Comparison of ENCODE assay signal across 1 cellular context in the genomic region with DNA sequence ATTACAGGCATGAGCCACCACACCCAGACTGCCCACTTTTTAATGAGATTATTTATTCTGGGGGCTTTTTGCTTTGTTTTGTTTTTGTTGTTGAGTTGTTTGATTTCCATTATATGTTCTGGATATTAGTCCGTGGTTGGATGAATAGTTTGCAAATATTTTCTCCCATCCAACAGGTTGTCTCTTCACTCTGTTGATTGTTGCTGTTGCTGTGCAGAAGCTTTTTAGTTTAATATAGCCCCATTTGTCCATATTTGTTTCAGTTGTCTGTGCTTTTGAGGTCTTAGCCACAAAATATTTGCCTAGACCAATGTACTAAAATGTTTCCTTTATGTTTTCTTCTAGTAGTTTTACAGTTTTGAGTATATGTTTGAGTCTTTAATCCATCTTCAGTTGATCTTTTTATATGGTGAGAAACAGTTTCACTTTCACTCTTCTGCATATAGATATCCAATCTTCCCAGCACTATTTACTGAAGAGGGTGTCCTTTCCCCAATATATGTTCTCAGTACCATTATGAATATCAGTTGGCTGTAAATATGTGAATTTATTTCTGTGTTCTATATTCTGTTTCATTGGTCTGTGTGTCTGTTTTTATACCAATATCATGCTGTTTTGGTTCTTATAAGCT.
TF ChIP-seq lines count a peak whose summit lies in the region.

No MANE protein-coding gene starts in this region.

TF ChIP-seq in HCT116, 20 proteins besides CTCF, POLR2A, EP300 and RAD21:
- no peak for TF ChIP-seq SRF (IDR thresholded peaks at IDR 0.05; ENCODE audit: low read depth)
- no peak for TF ChIP-seq EGR1 (IDR thresholded peaks at IDR 0.05; ENCODE audit: low read depth)
- no peak for TF ChIP-seq YY1 (IDR thresholded peaks at IDR 0.05; ENCODE audit: extremely low read depth, insufficient replicate concordance, low read depth, low read length)
- TF ChIP-seq, protein P1, sequence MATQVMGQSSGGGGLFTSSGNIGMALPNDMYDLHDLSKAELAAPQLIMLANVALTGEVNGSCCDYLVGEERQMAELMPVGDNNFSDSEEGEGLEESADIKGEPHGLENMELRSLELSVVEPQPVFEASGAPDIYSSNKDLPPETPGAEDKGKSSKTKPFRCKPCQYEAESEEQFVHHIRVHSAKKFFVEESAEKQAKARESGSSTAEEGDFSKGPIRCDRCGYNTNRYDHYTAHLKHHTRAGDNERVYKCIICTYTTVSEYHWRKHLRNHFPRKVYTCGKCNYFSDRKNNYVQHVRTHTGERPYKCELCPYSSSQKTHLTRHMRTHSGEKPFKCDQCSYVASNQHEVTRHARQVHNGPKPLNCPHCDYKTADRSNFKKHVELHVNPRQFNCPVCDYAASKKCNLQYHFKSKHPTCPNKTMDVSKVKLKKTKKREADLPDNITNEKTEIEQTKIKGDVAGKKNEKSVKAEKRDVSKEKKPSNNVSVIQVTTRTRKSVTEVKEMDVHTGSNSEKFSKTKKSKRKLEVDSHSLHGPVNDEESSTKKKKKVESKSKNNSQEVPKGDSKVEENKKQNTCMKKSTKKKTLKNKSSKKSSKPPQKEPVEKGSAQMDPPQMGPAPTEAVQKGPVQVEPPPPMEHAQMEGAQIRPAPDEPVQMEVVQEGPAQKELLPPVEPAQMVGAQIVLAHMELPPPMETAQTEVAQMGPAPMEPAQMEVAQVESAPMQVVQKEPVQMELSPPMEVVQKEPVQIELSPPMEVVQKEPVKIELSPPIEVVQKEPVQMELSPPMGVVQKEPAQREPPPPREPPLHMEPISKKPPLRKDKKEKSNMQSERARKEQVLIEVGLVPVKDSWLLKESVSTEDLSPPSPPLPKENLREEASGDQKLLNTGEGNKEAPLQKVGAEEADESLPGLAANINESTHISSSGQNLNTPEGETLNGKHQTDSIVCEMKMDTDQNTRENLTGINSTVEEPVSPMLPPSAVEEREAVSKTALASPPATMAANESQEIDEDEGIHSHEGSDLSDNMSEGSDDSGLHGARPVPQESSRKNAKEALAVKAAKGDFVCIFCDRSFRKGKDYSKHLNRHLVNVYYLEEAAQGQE (IDR thresholded peaks at IDR 0.05; ENCODE audit: low read depth): no peak
- TF ChIP-seq CEBPB (IDR thresholded peaks at IDR 0.05; ENCODE audit: low read depth): no peak
